Comparison of ENCODE assay signal across 25 cellular contexts in genomic region chr7:129421717-129422250, GRCh38.
"Had no signal": no experiment of that assay in that cellular context is flagged by ENCODE, and none has a peak within 500 bp of the region (broad histone marks: within the 10 kb centered on the region; RNA-seq: fewer than 3 reads in every experiment).

No MANE protein-coding gene starts in this region.

- H3K4me3 Mint-ChIP-seq: activated CD8-positive, alpha-beta memory T cell treated with anti-CD3 and anti-CD28 coated beads, Interleukin-2, amount 10 ng/mL, durations not matched to agents 7 days and 5 days; activated naive CD4-positive, alpha-beta T cell treated with anti-CD3 and anti-CD28 coated beads for 36 hours; activated naive CD8-positive, alpha-beta T cell; activated T-cell treated with anti-CD3 and anti-CD28 coated beads, Interleukin-2, amount 50 U/mL, for 24 hours; activated T-helper 17 cell treated with anti-CD3 and anti-CD28 coated beads, Interleukin-2, amount 50 U/mL, for 72 hours; T-helper 17 cell; WTC11 had no signal

- H3K36me3 ChIP-seq: brain microvascular endothelial cell had no signal

- H3K27me3 ChIP-seq: brain microvascular endothelial cell, Peyer's patch had no signal

- H3K9me3 ChIP-seq: Peyer's patch had no signal

- H3K9me3 Mint-ChIP-seq: activated naive CD4-positive, alpha-beta T cell treated with anti-CD3 and anti-CD28 coated beads for 36 hours; activated T-cell treated with anti-CD3 and anti-CD28 coated beads, Interleukin-2, amount 50 U/mL, for 24 hours; activated T-helper 17 cell treated with anti-CD3 and anti-CD28 coated beads, Interleukin-2, amount 50 U/mL, for 72 hours; WTC11 had no signal

- H3K4me1 Mint-ChIP-seq: activated T-helper 17 cell treated with anti-CD3 and anti-CD28 coated beads, Interleukin-2, amount 50 U/mL, for 72 hours; WTC11 had no signal

- DNase-seq: activated CD4-positive, alpha-beta T cell treated with anti-CD3 and anti-CD28 coated beads for 48 hours; activated CD4-positive, alpha-beta T cell treated with anti-CD3 and anti-CD28 coated beads, Interleukin-2, amount 50 U/mL, for 48 hours; activated CD4-positive, CD25-positive, alpha-beta regulatory T cell treated with anti-CD3 and anti-CD28 coated beads, Interleukin-2, amount 50 U/mL, for 72 hours; activated CD8-positive, alpha-beta memory T cell treated with anti-CD3 and anti-CD28 coated beads, Interleukin-2, amount 10 ng/mL, durations not matched to agents 7 days and 5 days; activated gamma-delta T cell; activated naive CD4-positive, alpha-beta T cell treated with anti-CD3 and anti-CD28 coated beads for 36 hours; activated T-cell treated with anti-CD3 and anti-CD28 coated beads, Interleukin-2, amount 50 U/mL, for 24 hours; brain microvascular endothelial cell; Karpas-422; NCI-H1105 treated with DMSO at 0.1 percent for 48 hours; NCI-H1436 treated with DMSO at 0.1 percent for 48 hours; NCI-H187; NCI-H2081; NCI-H510A treated with DMSO at 0.1 percent for 48 hours; NCI-H69; NK-92 treated with Interleukin-12 subunit alpha and Interleukin-12 subunit beta, amount 100 ng/mL, for 24 hours; OCI-M1; Peyer's patch; SHP77 treated with DMSO at 0.1 percent for 48 hours; T-helper 17 cell; T-helper 9 cell had no signal

- ATAC-seq: activated CD8-positive, alpha-beta memory T cell treated with anti-CD3 and anti-CD28 coated beads, Interleukin-2, amount 10 ng/mL, durations not matched to agents 7 days and 5 days; activated T-helper 17 cell treated with anti-CD3 and anti-CD28 coated beads, Interleukin-2, amount 50 U/mL, for 72 hours; T-helper 17 cell; WTC11 had no signal

- H3K27ac Mint-ChIP-seq: activated CD8-positive, alpha-beta memory T cell treated with anti-CD3 and anti-CD28 coated beads, Interleukin-2, amount 10 ng/mL, durations not matched to agents 7 days and 5 days; activated naive CD4-positive, alpha-beta T cell treated with anti-CD3 and anti-CD28 coated beads for 36 hours; activated naive CD8-positive, alpha-beta T cell; activated T-cell treated with anti-CD3 and anti-CD28 coated beads, Interleukin-2, amount 50 U/mL, for 24 hours; activated T-helper 17 cell treated with anti-CD3 and anti-CD28 coated beads, Interleukin-2, amount 50 U/mL, for 72 hours; T-helper 17 cell; WTC11 had no signal

- H3K4me3 ChIP-seq: Peyer's patch had no signal

- H3K27me3 Mint-ChIP-seq: activated CD8-positive, alpha-beta memory T cell treated with anti-CD3 and anti-CD28 coated beads, Interleukin-2, amount 10 ng/mL, durations not matched to agents 7 days and 5 days; activated naive CD8-positive, alpha-beta T cell; activated T-cell treated with anti-CD3 and anti-CD28 coated beads, Interleukin-2, amount 50 U/mL, for 24 hours; activated T-helper 17 cell treated with anti-CD3 and anti-CD28 coated beads, Interleukin-2, amount 50 U/mL, for 72 hours; T-helper 17 cell had no signal

- H3K4me1 ChIP-seq: Peyer's patch had no signal

- H3K27ac ChIP-seq: brain microvascular endothelial cell, Peyer's patch, RWPE1 had no signal
